In genomic region chr2:97669448-97669847, GRCh38 we compare ENCODE assay signal across 22 cellular contexts. TPM values are rescaled to one million over a fixed set of nuclear protein-coding genes. Genes with fewer than 3 reads are reported as not detected.
A peak's percentile ranks its signal among the peaks of the same experiment; 100 is the strongest.
DNase-seq lines count a peak whose midpoint lies in the region; ATAC-seq and TF ChIP-seq lines count a peak whose summit lies in the region.
"Had no signal": no experiment of that assay in that cellular context is flagged by ENCODE, and none has a peak within 500 bp of the region (broad histone marks: within the 10 kb centered on the region; RNA-seq: fewer than 3 reads in every experiment).

Gene C2orf92, plus strand, starts transcription at chr2:97669713. Its CDS starts 76 bp downstream, at chr2:97669789.

- POLR2A ChIA-PET in IMR-90 (lab: Charles Lee; ENCODE audit: unreplicated experiment) = no interaction called here

- no peaks in the 10 kb centered on the region for H4K20me1 ChIP-seq in IMR-90 (ENCODE audit: insufficient read depth, low read length)

- no peak within 1 kb of the TSS for H3K4me3 Mint-ChIP-seq in activated T-helper 17 cell treated with anti-CD3 and anti-CD28 coated beads, Interleukin-2, amount 50 U/mL, for 72 hours
- peak within 1 kb of the TSS in 2 of 8 donors; percentile 12 to 22 for H3K4me3 Mint-ChIP-seq in naive B cell
- H3K4me3 Mint-ChIP-seq: activated naive CD8-positive, alpha-beta T cell treated with anti-CD3 and anti-CD28 coated beads, Interleukin-2, amount 50 U/mL, for 24 hours; stimulated activated naive CD8-positive, alpha-beta T cell treated with anti-CD3 and anti-CD28 coated beads, Interleukin-15, Interleukin-2, amounts not matched to agents 100 ng/mL and 50 ng/mL, for 24 hours had no signal

- H3K56ac ChIP-seq in IMR-90 (ENCODE audit: extremely low read depth, insufficient read depth, low read length) = no peak within 1 kb of the TSS

- TF ChIP-seq CTCF in IMR-90 (conservative IDR thresholded peaks at IDR 0.05; ENCODE audit: low read depth, low read length) = no peak
- TF ChIP-seq CTCF in transverse colon (IDR thresholded peaks at IDR 0.05) = no peak

- no peak within 1 kb of the TSS for H2BK5ac ChIP-seq in IMR-90 (ENCODE audit: low read depth, low read length, poor library complexity, severe bottlenecking)

- H3K79me1 ChIP-seq in IMR-90 (ENCODE audit: low read depth in 1 of 2, low read length in 2 of 2) = no peaks in the 10 kb centered on the region

- no peak for TF ChIP-seq RAD21 in IMR-90 (IDR thresholded peaks at IDR 0.05; ENCODE audit: low read length)

- no peak within 1 kb of the TSS for H4K8ac ChIP-seq in IMR-90 (ENCODE audit: low read depth in 2 of 2, low read length in 2 of 2)

- no peak within 1 kb of the TSS for H3K14ac ChIP-seq in IMR-90 (replicated peaks; ENCODE audit: low read depth, low read length)

- H3K4me1 Mint-ChIP-seq in activated T-helper 17 cell treated with anti-CD3 and anti-CD28 coated beads, Interleukin-2, amount 50 U/mL, for 72 hours = peaks cover 17% of the 10 kb centered on the region
- H3K4me1 Mint-ChIP-seq in naive B cell = peaks cover 0 to 8% (median 4%) of the 10 kb centered on the region in 3 donors

- H3K27ac Mint-ChIP-seq in activated T-helper 17 cell treated with anti-CD3 and anti-CD28 coated beads, Interleukin-2, amount 50 U/mL, for 72 hours = no peak within 1 kb of the TSS
- peak within 1 kb of the TSS in 1 of 6 donors; percentile 52 for H3K27ac Mint-ChIP-seq in naive B cell
- H3K27ac Mint-ChIP-seq: activated naive CD8-positive, alpha-beta T cell treated with anti-CD3 and anti-CD28 coated beads, Interleukin-2, amount 50 U/mL, for 24 hours; stimulated activated naive CD8-positive, alpha-beta T cell treated with anti-CD3 and anti-CD28 coated beads, Interleukin-15, Interleukin-2, amounts not matched to agents 100 ng/mL and 50 ng/mL, for 24 hours had no signal

- H3K27me3 ChIP-seq in IMR-90 (ENCODE audit: control insufficient read depth, insufficient read depth, low read length) (no peaks in the 10 kb centered on the region), transverse colon (no peaks in the 10 kb centered on the region)
- H3K27me3 ChIP-seq: cardiac muscle cell, heart left ventricle, SJCRH30 had no signal

- H2AK5ac ChIP-seq in IMR-90 (ENCODE audit: low read depth, low read length) = no peak within 1 kb of the TSS

- H3K4me3 ChIP-seq in IMR-90 (ENCODE audit: insufficient read depth, low read depth, low read length) (no peak within 1 kb of the TSS), transverse colon (no peak within 1 kb of the TSS)
- H3K4me3 ChIP-seq: cardiac muscle cell, heart left ventricle, SJCRH30 had no signal

- ATAC-seq in IMR-90 (ENCODE audit: low read depth) (no peak), naive B cell (ENCODE audit: low read depth in 2 of 2) (peak; percentile 65 to 72), HG02840 (IDR thresholded peaks at IDR 0.05; ENCODE audit: low FRiP score, unreplicated experiment) (no peak)
- ATAC-seq in activated T-helper 17 cell treated with anti-CD3 and anti-CD28 coated beads, Interleukin-2, amount 50 U/mL, for 72 hours (replicated peaks) = no peak
- ATAC-seq: activated naive CD8-positive, alpha-beta T cell treated with anti-CD3 and anti-CD28 coated beads, Interleukin-2, amount 50 U/mL, for 24 hours; heart left ventricle had no signal

- no peak for TF ChIP-seq EP300 in transverse colon (IDR thresholded peaks at IDR 0.05; ENCODE audit: low read depth)

- WGBS in IMR-90 (ENCODE audit: extremely low coverage in 2 of 2, insufficient read length in 1 of 2), 2 experiments = 88% methylated on average over 4 of the region's 6 CpGs; no CpG with 5 or more reads in 1 of the 2 experiments
- 67 to 97% methylated on average over 4 to 6 of the region's 6 CpGs for WGBS in transverse colon (ENCODE audit: low coverage in 1 of 2), 2 donors

- H3K9me3 ChIP-seq in IMR-90 (ENCODE audit: control insufficient read depth, insufficient read depth, low read length) (no peaks in the 10 kb centered on the region), transverse colon (no peaks in the 10 kb centered on the region)
- H3K9me3 ChIP-seq: heart left ventricle, SJCRH30 had no signal

- H2BK15ac ChIP-seq in IMR-90 (ENCODE audit: low read depth, low read length) = no peak within 1 kb of the TSS

- 0 out of 2 replicates have a peak, but pooled peaks cover 3% of the 10 kb centered on the region for H3K9me1 ChIP-seq in IMR-90 (ENCODE audit: insufficient read depth, low read length)

- peak within 1 kb of the TSS; percentile 26 for H2AK9ac ChIP-seq in IMR-90 (replicated peaks; ENCODE audit: low read depth, low read length, poor library complexity)

- no peak within 1 kb of the TSS for H2AFZ ChIP-seq in IMR-90 (replicated peaks; ENCODE audit: low read length, poor library complexity)

- H2BK20ac ChIP-seq in IMR-90 (ENCODE audit: low read depth, low read length) = no peak within 1 kb of the TSS

- no peak within 1 kb of the TSS for H3K18ac ChIP-seq in IMR-90 (ENCODE audit: low read depth, low read length)

- no peaks in the 10 kb centered on the region for H3K27me3 Mint-ChIP-seq in activated T-helper 17 cell treated with anti-CD3 and anti-CD28 coated beads, Interleukin-2, amount 50 U/mL, for 72 hours
- H3K27me3 Mint-ChIP-seq in naive B cell = no peaks in the 10 kb centered on the region
- H3K27me3 Mint-ChIP-seq: activated naive CD8-positive, alpha-beta T cell treated with anti-CD3 and anti-CD28 coated beads, Interleukin-2, amount 50 U/mL, for 24 hours; stimulated activated naive CD8-positive, alpha-beta T cell treated with anti-CD3 and anti-CD28 coated beads, Interleukin-15, Interleukin-2, amounts not matched to agents 100 ng/mL and 50 ng/mL, for 24 hours had no signal

- H3K4me1 ChIP-seq in IMR-90 (ENCODE audit: control insufficient read depth, insufficient read depth, low read length) (peaks cover 2% of the 10 kb centered on the region; the same call in 1 of the 2 replicates), transverse colon (peaks cover 0 to 7% (median 3%) of the 10 kb centered on the region in 4 donors)

- H3K23ac ChIP-seq in IMR-90 (ENCODE audit: low read depth, low read length) = no peak within 1 kb of the TSS

- peaks cover 5% of the 10 kb centered on the region for H3K36me3 Mint-ChIP-seq in activated T-helper 17 cell treated with anti-CD3 and anti-CD28 coated beads, Interleukin-2, amount 50 U/mL, for 72 hours (ENCODE audit: low read depth)
- no peaks in the 10 kb centered on the region for H3K36me3 Mint-ChIP-seq in naive B cell

- H3K36me3 ChIP-seq in IMR-90 (ENCODE audit: control insufficient read depth, insufficient read depth, low read length) (no peaks in the 10 kb centered on the region), transverse colon (no peaks in the 10 kb centered on the region)
- H3K36me3 ChIP-seq: cardiac muscle cell, SJCRH30 had no signal

- no peak within 1 kb of the TSS for H3K4me2 ChIP-seq in IMR-90 (ENCODE audit: low read depth, low read length)

- no peak within 1 kb of the TSS for H4K5ac ChIP-seq in IMR-90 (ENCODE audit: low read depth, low read length)

- intact Hi-C loops in IMR-90 (cut with micrococcal nuclease) (no loop called here), transverse colon (cut with DNase I; ENCODE audit: low total_unique reads) (no loop called here)

- no peak for DNase-seq in IMR-90
- no peak for DNase-seq in naive B cell
- DNase-seq in transverse colon = no peak
- no peak for DNase-seq in T-helper 9 cell
- no peak for DNase-seq in NCI-H446 (lab: John Stamatoyannopoulos, UW)
- DNase-seq: activated CD4-positive, alpha-beta T cell treated with anti-CD3 and anti-CD28 coated beads, Interleukin-2, amount 50 U/mL, for 1 hour; activated naive CD8-positive, alpha-beta T cell treated with anti-CD3 and anti-CD28 coated beads, Interleukin-2, amount 50 U/mL, for 24 hours; activated T-cell treated with anti-CD3 and anti-CD28 coated beads, Interleukin-2, amount 50 U/mL, for 1 hour; AML-193; GF-D8; GOT3; heart left ventricle; KBM-7; NCI-H1048; NCI-H2081 treated with DMSO at 0.1 percent for 48 hours; NCI-H524 treated with DMSO at 0.1 percent for 48 hours; retina; SJCRH30 had no signal

- no peak within 1 kb of the TSS for H3K4ac ChIP-seq in IMR-90 (ENCODE audit: low read depth, low read length)

- CTCF ChIA-PET in IMR-90 (lab: Yijun Ruan, JAX) = no interaction called here

- H3K27ac ChIP-seq in IMR-90 (ENCODE audit: insufficient read depth, low read length) (no peak within 1 kb of the TSS), transverse colon (no peak within 1 kb of the TSS)
- H3K27ac ChIP-seq: cardiac muscle cell, heart left ventricle, SJCRH30 had no signal

- H3K9me3 Mint-ChIP-seq in activated T-helper 17 cell treated with anti-CD3 and anti-CD28 coated beads, Interleukin-2, amount 50 U/mL, for 72 hours = no peaks in the 10 kb centered on the region
- H3K9me3 Mint-ChIP-seq in naive B cell = no peaks in the 10 kb centered on the region
- H3K9me3 Mint-ChIP-seq: activated naive CD8-positive, alpha-beta T cell treated with anti-CD3 and anti-CD28 coated beads, Interleukin-2, amount 50 U/mL, for 24 hours; stimulated activated naive CD8-positive, alpha-beta T cell treated with anti-CD3 and anti-CD28 coated beads, Interleukin-15, Interleukin-2, amounts not matched to agents 100 ng/mL and 50 ng/mL, for 24 hours had no signal

- BruUV-seq in IMR-90 (replicated peaks; lab: Mats Ljungman, UMichigan) = no TSS peak

- no peak within 1 kb of the TSS for H4K91ac ChIP-seq in IMR-90 (ENCODE audit: insufficient read depth, low read depth, low read length)

- no peak within 1 kb of the TSS for H3K9ac ChIP-seq in IMR-90 (ENCODE audit: low read depth, low read length)

- in situ Hi-C loops in IMR-90 (cut with MboI; ENCODE audit: low sequenced_read_pairs) = loop anchor here (25.0 kb wide), 1 partner anchor 1607 kb away; no protein-coding TSS in a partner anchor
- in situ Hi-C loops in transverse colon (cut with MboI; ENCODE audit: low pct_ligation_motif_present in 1 of 4, low pct_unique_long_range_greater_than_20kb in 1 of 4, low sequenced_read_pairs in 3 of 4) = loop anchor here in 1 of 4 donors (25.0 kb wide), 1 partner anchor 1607 kb away; no protein-coding TSS in a partner anchor

- TF ChIP-seq POLR2A in IMR-90 (IDR thresholded peaks at IDR 0.05; ENCODE audit: low read depth, low read length) (no peak), transverse colon (IDR thresholded peaks at IDR 0.05) (no peak)

- no peak within 1 kb of the TSS for H2BK120ac ChIP-seq in IMR-90 (ENCODE audit: low read depth, low read length)

- dilution Hi-C loops in IMR-90 (cut with HindIII; ENCODE audit: low sequenced_read_pairs, unreplicated experiment) = no loop called here

RNA-seq across cellular contexts. Expression of gene C2orf92, which starts in this region (rescaled TPM):
- total RNA-seq in IMR-90 (2012; rRNA removed) = 0.90 and 2.2 TPM in 2 replicates
- polyA plus RNA-seq in IMR-90 (2012; rRNA removed) = 2.0 and 2.5 TPM in 2 replicates
- polyA plus RNA-seq in IMR-90 (2012; cell fraction: cytosol; rRNA removed) = 0.11 TPM in 1 of 2 replicates, not detected in the other
- polyA plus RNA-seq in IMR-90 (2012; cell fraction: nucleus; rRNA removed; ENCODE audit: low replicate concordance) = 7.3 and 40.0 TPM in 2 replicates
- 10 to 100 TPM; 12.0 to 51.2 TPM for total RNA-seq in activated T-helper 17 cell treated with anti-CD3 and anti-CD28 coated beads, Interleukin-2, amount 50 U/mL, for 72 hours
- polyA plus RNA-seq in naive B cell (ENCODE audit: low read depth in 6 of 6) = 1 to 10 TPM in 2 of 6 donors, under 1 TPM in 1, not detected in 3; 0.60 to 2.5 (median 1.3) TPM
- total RNA-seq in transverse colon = 10 to 100 TPM; 13.8 to 27.3 (median 17.9) TPM

Comparison
In these comparisons a context has a peak if more than half of its experiments do, and no peak if none do; other contexts are left out.
1. ATAC-seq: peak in naive B cell (2 of 2); none in IMR-90 (single experiment), activated T-helper 17 cell treated with anti-CD3 and anti-CD28 coated beads, Interleukin-2, amount 50 U/mL, for 72 hours (single experiment) and HG02840 (single experiment).